8 cellular contexts compared by ENCODE assay signal in genomic region chr1:170881268-170882265, GRCh38. TPM values are rescaled to one million over a fixed set of nuclear protein-coding genes. Genes with fewer than 3 reads are reported as not detected.
DNase-seq lines count a peak whose midpoint lies in the region; ATAC-seq, FAIRE-seq and TF ChIP-seq lines count a peak whose summit lies in the region.

No MANE protein-coding gene starts in this region.

- H3K4me1 ChIP-seq in adipocyte (ENCODE audit: control insufficient read depth, insufficient read depth, low read length): peaks cover 29% of the 10 kb centered on the region
- H3K4me1 ChIP-seq in kidney (ENCODE audit: control insufficient read depth in 1 of 2, insufficient read depth in 1 of 2, low read depth in 1 of 2, low read length in 2 of 2): no peaks in the 10 kb centered on the region

- H3K9ac ChIP-seq in adipocyte (ENCODE audit: low read length) (peak overlapping the region; percentile 80), kidney (ENCODE audit: low read length in 2 of 2) (no peak overlapping the region)

- H3K4me3 Mint-ChIP-seq in activated T-helper 2 cell treated with anti-CD3 and anti-CD28 coated beads, Interferon-gamma antibody, Interleukin-2, Interleukin-4, amounts not matched to agents 10 μg/mL and 5 μg/mL and 100 μg/mL, durations not matched to agents 14 hours and 24 hours and 36 hours (ENCODE audit: low read depth): no peak overlapping the region
- no peak overlapping the region for H3K4me3 Mint-ChIP-seq in CD14-positive monocyte

- peaks cover 2% of the 10 kb centered on the region for H3K27me3 Mint-ChIP-seq in activated T-helper 2 cell treated with anti-CD3 and anti-CD28 coated beads, Interferon-gamma antibody, Interleukin-2, Interleukin-4, amounts not matched to agents 10 μg/mL and 5 μg/mL and 100 μg/mL, durations not matched to agents 14 hours and 24 hours and 36 hours (ENCODE audit: low read depth)
- peaks cover 0 to 6% (median 3%) of the 10 kb centered on the region in 3 donors for H3K27me3 Mint-ChIP-seq in CD14-positive monocyte (ENCODE audit: low read depth in 3 of 3)

- ATAC-seq in HG03571 (IDR thresholded peaks at IDR 0.05; ENCODE audit: unreplicated experiment): no peak

- no peaks in the 10 kb centered on the region for H3K9me3 Mint-ChIP-seq in activated T-helper 2 cell treated with anti-CD3 and anti-CD28 coated beads, Interferon-gamma antibody, Interleukin-2, Interleukin-4, amounts not matched to agents 10 μg/mL and 5 μg/mL and 100 μg/mL, durations not matched to agents 14 hours and 24 hours and 36 hours
- peaks cover 0 to 3% (median 1%) of the 10 kb centered on the region in 7 donors for H3K9me3 Mint-ChIP-seq in CD14-positive monocyte

- no peaks in the 10 kb centered on the region for H3K9me3 ChIP-seq in adipocyte (ENCODE audit: control insufficient read depth, low read length)
- no peaks in the 10 kb centered on the region for H3K9me3 ChIP-seq in kidney (ENCODE audit: control insufficient read depth in 1 of 2, low read length in 2 of 2)

- peak overlapping the region; percentile 73 for H3K4me3 ChIP-seq in adipocyte (ENCODE audit: low read length)
- peak overlapping the region in 1 of 2 donors; percentile 11 for H3K4me3 ChIP-seq in kidney (ENCODE audit: low read length in 2 of 2)

- intact Hi-C loops in kidney (cut with DNase I): no loop called here
- intact Hi-C loops in activated T-helper 2 cell treated with anti-CD3 and anti-CD28 coated beads, Interferon-gamma antibody, Interleukin-2, Interleukin-4, amounts not matched to agents 10 μg/mL and 5 μg/mL and 100 μg/mL, durations not matched to agents 14 hours and 24 hours and 36 hours (cut with micrococcal nuclease): no loop called here
- intact Hi-C loops in CD14-positive monocyte (cut with micrococcal nuclease): no loop called here

- no peak overlapping the region for H3K27ac ChIP-seq in kidney (ENCODE audit: low read depth in 2 of 2, low read length in 2 of 2)

- H3K4me1 Mint-ChIP-seq in activated T-helper 2 cell treated with anti-CD3 and anti-CD28 coated beads, Interferon-gamma antibody, Interleukin-2, Interleukin-4, amounts not matched to agents 10 μg/mL and 5 μg/mL and 100 μg/mL, durations not matched to agents 14 hours and 24 hours and 36 hours (ENCODE audit: low read depth): no peaks in the 10 kb centered on the region
- H3K4me1 Mint-ChIP-seq in CD14-positive monocyte: no peaks in the 10 kb centered on the region

- FAIRE-seq in kidney (lab: Jason Lieb, UNC): peak; percentile 15

- H3K27ac Mint-ChIP-seq in activated T-helper 2 cell treated with anti-CD3 and anti-CD28 coated beads, Interferon-gamma antibody, Interleukin-2, Interleukin-4, amounts not matched to agents 10 μg/mL and 5 μg/mL and 100 μg/mL, durations not matched to agents 14 hours and 24 hours and 36 hours: no peak overlapping the region
- H3K27ac Mint-ChIP-seq in CD14-positive monocyte: no peak overlapping the region

- H3K27me3 ChIP-seq in adipocyte (replicated peaks; ENCODE audit: control insufficient read depth, insufficient read depth, low read length): no peaks in the 10 kb centered on the region

- no peaks in the 10 kb centered on the region for H3K36me3 Mint-ChIP-seq in activated T-helper 2 cell treated with anti-CD3 and anti-CD28 coated beads, Interferon-gamma antibody, Interleukin-2, Interleukin-4, amounts not matched to agents 10 μg/mL and 5 μg/mL and 100 μg/mL, durations not matched to agents 14 hours and 24 hours and 36 hours (ENCODE audit: low read depth)
- H3K36me3 Mint-ChIP-seq in CD14-positive monocyte: no peaks in the 10 kb centered on the region

- H3K36me3 ChIP-seq in adipocyte (ENCODE audit: control insufficient read depth, insufficient read depth, low read length, severe bottlenecking): no peaks in the 10 kb centered on the region
- no peaks in the 10 kb centered on the region for H3K36me3 ChIP-seq in kidney (ENCODE audit: control insufficient read depth in 1 of 2, insufficient read depth in 2 of 2, low read length in 2 of 2)

- peak; percentile 46 for DNase-seq in DMS114 treated with DMSO at 0.1 percent for 48 hours (lab: John Stamatoyannopoulos, UW; ENCODE audit: unreplicated experiment)
- DNase-seq in HPDE6-E6E7 (ENCODE audit: extremely low spot score): peak; percentile 4
- peak; percentile 89 for DNase-seq in adipocyte (ENCODE audit: low read depth)
- no peak for DNase-seq in kidney
- DNase-seq in activated T-helper 2 cell treated with anti-CD3 and anti-CD28 coated beads, Interferon-gamma antibody, Interleukin-2, Interleukin-4, amounts not matched to agents 10 μg/mL and 5 μg/mL and 100 μg/mL, durations not matched to agents 14 hours and 24 hours and 36 hours (ENCODE audit: low spot score): no peak
- DNase-seq in ureter (ENCODE audit: low spot score): no peak
- no peak for DNase-seq in CD14-positive monocyte (ENCODE audit: low spot score)

- peak; percentile 36 for TF ChIP-seq CTCF in kidney (IDR thresholded peaks at IDR 0.05; ENCODE audit: borderline replicate concordance, extremely low read depth, insufficient read depth)
- no peak for TF ChIP-seq CTCF in CD14-positive monocyte (IDR thresholded peaks at IDR 0.05)

RNA-seq across cellular contexts. Expression of gene MROH9, which starts 53.8 kb away (rescaled TPM):
- total RNA-seq in kidney (not detected), ureter (not detected)
- polyA plus RNA-seq in kidney (ENCODE audit: insufficient read depth, low read depth, low replicate concordance) (not detected), CD14-positive monocyte (not detected)
- total RNA-seq in activated T-helper 2 cell treated with anti-CD3 and anti-CD28 coated beads, Interferon-gamma antibody, Interleukin-2, Interleukin-4, amounts not matched to agents 10 μg/mL and 5 μg/mL and 100 μg/mL, durations not matched to agents 14 hours and 24 hours and 36 hours: not detected in 2 replicates

Comparison
In these comparisons a context has a peak if more than half of its experiments do, and no peak if none do; other contexts are left out.
1. DNase-seq: peak in DMS114 treated with DMSO at 0.1 percent for 48 hours (single experiment), HPDE6-E6E7 (single experiment) and adipocyte (single experiment); none in kidney (single experiment), activated T-helper 2 cell treated with anti-CD3 and anti-CD28 coated beads, Interferon-gamma antibody, Interleukin-2, Interleukin-4, amounts not matched to agents 10 μg/mL and 5 μg/mL and 100 μg/mL, durations not matched to agents 14 hours and 24 hours and 36 hours (single experiment), ureter (single experiment) and CD14-positive monocyte (single experiment).